Comparison of ENCODE assay signal across 16 cellular contexts in the genomic region with DNA sequence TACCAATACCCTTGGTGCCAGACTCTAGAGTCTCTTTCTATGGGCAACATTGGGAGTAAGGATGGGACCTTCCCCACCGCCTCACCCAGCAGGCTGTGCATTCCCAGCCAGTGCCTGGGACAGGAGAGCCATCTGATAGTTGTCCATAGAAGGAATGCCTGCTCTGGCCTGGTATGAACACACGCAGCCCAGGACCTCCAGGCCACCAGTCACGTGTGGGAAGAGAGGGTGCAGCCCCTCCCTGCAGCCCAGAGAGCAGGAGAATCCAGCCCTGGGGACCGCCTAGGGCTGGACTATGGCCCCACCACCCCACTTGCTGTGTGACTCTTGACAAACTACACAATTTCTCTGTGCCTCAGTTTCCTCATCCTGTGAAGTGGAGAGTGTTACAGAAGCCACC. TPM values are rescaled to one million over a fixed set of nuclear protein-coding genes. Genes with fewer than 3 reads are reported as not detected.
DNase-seq lines count a peak whose midpoint lies in the region; ATAC-seq and TF ChIP-seq lines count a peak whose summit lies in the region.
"Had no signal": no experiment of that assay in that cellular context is flagged by ENCODE, and none has a peak within 500 bp of the region (broad histone marks: within the 10 kb centered on the region; RNA-seq: fewer than 3 reads in every experiment).

No MANE protein-coding gene starts in this region.

- H2AK9ac ChIP-seq in IMR-90 (replicated peaks; ENCODE audit: low read depth, low read length, poor library complexity) = no peak overlapping the region

- TF ChIP-seq POLR2A in IMR-90 (IDR thresholded peaks at IDR 0.05; ENCODE audit: low read depth, low read length) = no peak

- H3K27me3 Mint-ChIP-seq in activated CD4-positive, alpha-beta T cell treated with anti-CD3 and anti-CD28 coated beads, Interleukin-2, amount 10 ng/mL, durations not matched to agents 7 days and 5 days = no peaks in the 10 kb centered on the region

- peaks cover 0 to 5% of the 10 kb centered on the region in 2 experiments; a peak in 2 of 4 replicates for H3K79me1 ChIP-seq in IMR-90 (ENCODE audit: low read depth in 1 of 2, low read length in 2 of 2)

- no peak for ATAC-seq in IMR-90 (ENCODE audit: low read depth)
- no peak for ATAC-seq in lower lobe of right lung
- no peak for ATAC-seq in GM21515 (IDR thresholded peaks at IDR 0.05; ENCODE audit: unreplicated experiment)

- POLR2A ChIA-PET in activated CD4-positive, alpha-beta T cell treated with anti-CD3 and anti-CD28 coated beads, Interleukin-2, amount 10 ng/mL, durations not matched to agents 7 days and 5 days (lab: Charles Lee) = no interaction called here
- POLR2A ChIA-PET in IMR-90 (lab: Charles Lee; ENCODE audit: unreplicated experiment) = no interaction called here

- no peaks in the 10 kb centered on the region for H3K9me3 ChIP-seq in IMR-90 (ENCODE audit: control insufficient read depth, insufficient read depth, low read length)
- H3K9me3 ChIP-seq in lower lobe of right lung = no peaks in the 10 kb centered on the region
- H3K9me3 ChIP-seq: BE2C had no signal

- TF ChIP-seq CTCF in IMR-90 (conservative IDR thresholded peaks at IDR 0.05; ENCODE audit: low read depth, low read length) = no peak
- TF ChIP-seq CTCF in lower lobe of right lung (IDR thresholded peaks at IDR 0.05) = no peak

- H3K36me3 ChIP-seq in IMR-90 (ENCODE audit: control insufficient read depth, insufficient read depth, low read length) (no peaks in the 10 kb centered on the region), lower lobe of right lung (no peaks in the 10 kb centered on the region)
- H3K36me3 ChIP-seq: BE2C had no signal

- peak overlapping the region; percentile 7 for H3K27ac Mint-ChIP-seq in activated CD4-positive, alpha-beta T cell treated with anti-CD3 and anti-CD28 coated beads, Interleukin-2, amount 10 ng/mL, durations not matched to agents 7 days and 5 days

- peak overlapping the region; percentile 22; the same call in 1 of the 2 replicates for H2BK120ac ChIP-seq in IMR-90 (ENCODE audit: low read depth, low read length)

- H2AK5ac ChIP-seq in IMR-90 (ENCODE audit: low read depth, low read length) = no peak overlapping the region

- TF ChIP-seq RAD21 in IMR-90 (IDR thresholded peaks at IDR 0.05; ENCODE audit: low read length) = no peak

- dilution Hi-C loops in IMR-90 (cut with HindIII; ENCODE audit: low sequenced_read_pairs, unreplicated experiment) = no loop called here

- H3K56ac ChIP-seq in IMR-90 (ENCODE audit: extremely low read depth, insufficient read depth, low read length) = no peak overlapping the region

- no peak overlapping the region for H4K5ac ChIP-seq in IMR-90 (ENCODE audit: low read depth, low read length)

- intact Hi-C loops in IMR-90 (cut with micrococcal nuclease) (no loop called here), lower lobe of right lung (cut with DNase I) (no loop called here), posterior vena cava (cut with DNase I) (no loop called here)

- H2BK15ac ChIP-seq in IMR-90 (ENCODE audit: low read depth, low read length) = no peak overlapping the region

- in situ Hi-C loops in IMR-90 (cut with MboI; ENCODE audit: low sequenced_read_pairs) = no loop called here

- no peak overlapping the region for H4K8ac ChIP-seq in IMR-90 (ENCODE audit: low read depth in 2 of 2, low read length in 2 of 2)

- CTCF ChIA-PET in activated CD4-positive, alpha-beta T cell treated with anti-CD3 and anti-CD28 coated beads, Interleukin-2, amount 10 ng/mL, durations not matched to agents 7 days and 5 days (lab: Charles Lee) = interaction anchor here (0.7 kb wide), 1 partner anchor 461 kb away, joined by 3 read pairs; no protein-coding TSS in a partner anchor
- CTCF ChIA-PET in IMR-90 (lab: Yijun Ruan, JAX) = no interaction called here

- no peak overlapping the region for H3K9ac ChIP-seq in IMR-90 (ENCODE audit: low read depth, low read length)

- peak overlapping the region; percentile 24; the same call in 1 of the 2 replicates for H2BK20ac ChIP-seq in IMR-90 (ENCODE audit: low read depth, low read length)

- no peak overlapping the region for H2BK5ac ChIP-seq in IMR-90 (ENCODE audit: low read depth, low read length, poor library complexity, severe bottlenecking)

- H3K4me3 ChIP-seq in IMR-90 (ENCODE audit: insufficient read depth, low read depth, low read length) = no peak overlapping the region
- no peak overlapping the region for H3K4me3 ChIP-seq in lower lobe of right lung

- no peaks in the 10 kb centered on the region for H4K20me1 ChIP-seq in IMR-90 (ENCODE audit: insufficient read depth, low read length)

- no peak overlapping the region for H3K27ac ChIP-seq in IMR-90 (ENCODE audit: insufficient read depth, low read length)
- no peak overlapping the region for H3K27ac ChIP-seq in lower lobe of right lung
- H3K27ac ChIP-seq: 22Rv1 had no signal

- no TSS peak for BruUV-seq in IMR-90 (replicated peaks; lab: Mats Ljungman, UMichigan)

- H3K4me2 ChIP-seq in IMR-90 (ENCODE audit: low read depth, low read length) = no peak overlapping the region

- H3K4me3 Mint-ChIP-seq in activated CD4-positive, alpha-beta T cell treated with anti-CD3 and anti-CD28 coated beads, Interleukin-2, amount 10 ng/mL, durations not matched to agents 7 days and 5 days = no peak overlapping the region
- H3K4me3 Mint-ChIP-seq: CD8-positive, alpha-beta memory T cell had no signal

- peaks cover 6% of the 10 kb centered on the region for H3K4me1 Mint-ChIP-seq in activated CD4-positive, alpha-beta T cell treated with anti-CD3 and anti-CD28 coated beads, Interleukin-2, amount 10 ng/mL, durations not matched to agents 7 days and 5 days

- peaks cover 16% of the 10 kb centered on the region for H3K4me1 ChIP-seq in IMR-90 (ENCODE audit: control insufficient read depth, insufficient read depth, low read length)
- peaks cover 6% of the 10 kb centered on the region for H3K4me1 ChIP-seq in lower lobe of right lung

- H2AFZ ChIP-seq in IMR-90 (replicated peaks; ENCODE audit: low read length, poor library complexity) = peak overlapping the region; percentile 12

- H4K91ac ChIP-seq in IMR-90 (ENCODE audit: insufficient read depth, low read depth, low read length) = no peak overlapping the region

- H3K27me3 ChIP-seq in IMR-90 (ENCODE audit: control insufficient read depth, insufficient read depth, low read length) (no peaks in the 10 kb centered on the region), lower lobe of right lung (ENCODE audit: low read depth) (no peaks in the 10 kb centered on the region)
- H3K27me3 ChIP-seq: BE2C had no signal

- H3K23ac ChIP-seq in IMR-90 (ENCODE audit: low read depth, low read length) = no peak overlapping the region

- no peaks in the 10 kb centered on the region for H3K9me3 Mint-ChIP-seq in activated CD4-positive, alpha-beta T cell treated with anti-CD3 and anti-CD28 coated beads, Interleukin-2, amount 10 ng/mL, durations not matched to agents 7 days and 5 days
- H3K9me3 Mint-ChIP-seq: CD8-positive, alpha-beta memory T cell had no signal

- H3K18ac ChIP-seq in IMR-90 (ENCODE audit: low read depth, low read length) = no peak overlapping the region

- H3K9me1 ChIP-seq in IMR-90 (ENCODE audit: insufficient read depth, low read length) = peaks cover 15% of the 10 kb centered on the region

- WGBS in IMR-90 (ENCODE audit: extremely low coverage in 2 of 2, insufficient read length in 1 of 2), 2 experiments = 58% methylated on average over 2 of the region's 4 CpGs; no CpG with 5 or more reads in 1 of the 2 experiments

- no peak overlapping the region; the same call in 1 of the 2 replicates for H3K4ac ChIP-seq in IMR-90 (ENCODE audit: low read depth, low read length)

- no peaks in the 10 kb centered on the region for H3K36me3 Mint-ChIP-seq in activated CD4-positive, alpha-beta T cell treated with anti-CD3 and anti-CD28 coated beads, Interleukin-2, amount 10 ng/mL, durations not matched to agents 7 days and 5 days (ENCODE audit: low read depth)
- H3K36me3 Mint-ChIP-seq: CD8-positive, alpha-beta memory T cell had no signal

- no peak overlapping the region for H3K14ac ChIP-seq in IMR-90 (replicated peaks; ENCODE audit: low read depth, low read length)

- DNase-seq in activated CD4-positive, alpha-beta T cell treated with anti-CD3 and anti-CD28 coated beads, Interleukin-2, amount 10 ng/mL, durations not matched to agents 7 days and 5 days = no peak
- no peak for DNase-seq in activated CD4-positive, alpha-beta T cell treated with anti-CD3 and anti-CD28 coated beads, Interleukin-2, amount 50 U/mL, for 48 hours
- no peak for DNase-seq in IMR-90
- peak; percentile 15 for DNase-seq in lower lobe of right lung
- DNase-seq in posterior vena cava (ENCODE audit: low spot score) = peak; percentile 58
- no peak for DNase-seq in stimulated activated CD4-positive, alpha-beta T cell treated with anti-CD3 and anti-CD28 coated beads, Interleukin-15, amount 100 ng/mL, for 24 hours
- no peak for DNase-seq in DMS53 (lab: John Stamatoyannopoulos, UW)
- DNase-seq: BE2C, H7, NCI-H1105 treated with DMSO at 0.1 percent for 48 hours, NCI-H187, NCI-H526 treated with DMSO at 0.1 percent for 48 hours, RPMI8226 had no signal

TF ChIP-seq in IMR-90, 13 proteins besides CTCF, POLR2A, EP300 and RAD21:
- TF ChIP-seq SMC3 (IDR thresholded peaks at IDR 0.05; ENCODE audit: low read depth, low read length) = no peak
- TF ChIP-seq BHLHE40 (IDR thresholded peaks at IDR 0.05; ENCODE audit: low read depth, low read length) = no peak
- TF ChIP-seq CHD1 (IDR thresholded peaks at IDR 0.05; ENCODE audit: low read depth, low read length) = no peak

RNA-seq across cellular contexts. Expression of gene ID2, which starts 52.5 kb away (rescaled TPM):
- total RNA-seq in activated CD4-positive, alpha-beta T cell treated with anti-CD3 and anti-CD28 coated beads, Interleukin-2, amount 10 ng/mL, durations not matched to agents 7 days and 5 days = 100 to 1,000 TPM; 126 to 134 TPM
- total RNA-seq in IMR-90 (2012; rRNA removed) (389 and 431 TPM in 2 replicates), lower lobe of right lung (102 TPM), posterior vena cava (100 to 1,000 TPM in 1 of 2 donors, 10 to 100 TPM in 1; 82.2 to 135 TPM)
- polyA plus RNA-seq in IMR-90 (2012; rRNA removed) = 264 and 399 TPM in 2 replicates
- polyA plus RNA-seq in IMR-90 (2012; cell fraction: cytosol; rRNA removed) = 1,308 and 1,433 TPM in 2 replicates
- 1,141 and 1,720 TPM in 2 replicates for polyA plus RNA-seq in IMR-90 (2012; cell fraction: nucleus; rRNA removed; ENCODE audit: low replicate concordance)

Comparison
In these comparisons a context has a peak if more than half of its experiments do, and no peak if none do; other contexts are left out.
1. DNase-seq: peak in lower lobe of right lung (single experiment) and posterior vena cava (single experiment); none in activated CD4-positive, alpha-beta T cell treated with anti-CD3 and anti-CD28 coated beads, Interleukin-2, amount 10 ng/mL, durations not matched to agents 7 days and 5 days (single experiment), activated CD4-positive, alpha-beta T cell treated with anti-CD3 and anti-CD28 coated beads, Interleukin-2, amount 50 U/mL, for 48 hours (0 of 2), IMR-90 (single experiment), stimulated activated CD4-positive, alpha-beta T cell treated with anti-CD3 and anti-CD28 coated beads, Interleukin-15, amount 100 ng/mL, for 24 hours (single experiment) and DMS53 (single experiment).